In genomic region chrX:123869488-123869887, GRCh38 we compare ENCODE assay signal across 14 cellular contexts. TPM values are rescaled to one million over a fixed set of nuclear protein-coding genes. Genes with fewer than 3 reads are reported as not detected.
A peak's percentile ranks its signal among the peaks of the same experiment; 100 is the strongest.
DNase-seq lines count a peak whose midpoint lies in the region; ATAC-seq, FAIRE-seq and TF ChIP-seq lines count a peak whose summit lies in the region.
"Had no signal": no experiment of that assay in that cellular context is flagged by ENCODE, and none has a peak within 500 bp of the region (broad histone marks: within the 10 kb centered on the region; RNA-seq: fewer than 3 reads in every experiment).

No MANE protein-coding gene starts in this region.

- H3K9me1 ChIP-seq in IMR-90 (ENCODE audit: insufficient read depth, low read length): no peaks in the 10 kb centered on the region; the same call in 1 of the 2 replicates

- H3K9me3 Mint-ChIP-seq in MCF 10A (ENCODE audit: unreplicated experiment): no peaks in the 10 kb centered on the region

- no peaks in the 10 kb centered on the region for H3K9me3 ChIP-seq in breast epithelium
- H3K9me3 ChIP-seq in IMR-90 (ENCODE audit: control insufficient read depth, insufficient read depth, low read length): no peaks in the 10 kb centered on the region
- no peaks in the 10 kb centered on the region for H3K9me3 ChIP-seq in upper lobe of right lung

- no peak overlapping the region for H2AK5ac ChIP-seq in IMR-90 (ENCODE audit: low read depth, low read length)

- no peak overlapping the region for H2BK120ac ChIP-seq in IMR-90 (ENCODE audit: low read depth, low read length)

- no peak for TF ChIP-seq RAD21 in IMR-90 (IDR thresholded peaks at IDR 0.05; ENCODE audit: low read length)

- no peak overlapping the region for H2AFZ ChIP-seq in IMR-90 (replicated peaks; ENCODE audit: low read length, poor library complexity)

- H3K4me1 Mint-ChIP-seq in MCF 10A (ENCODE audit: insufficient read depth, unreplicated experiment): no peaks in the 10 kb centered on the region

- ATAC-seq in IMR-90 (ENCODE audit: low read depth): peak; percentile 59
- peak; percentile 70 for ATAC-seq in upper lobe of right lung
- ATAC-seq in HG03342 (IDR thresholded peaks at IDR 0.05; ENCODE audit: unreplicated experiment): no peak
- ATAC-seq: sciatic nerve had no signal

- in situ Hi-C loops in IMR-90 (cut with MboI; ENCODE audit: low sequenced_read_pairs): no loop called here

- no peak overlapping the region for H4K5ac ChIP-seq in IMR-90 (ENCODE audit: low read depth, low read length)

- H3K79me1 ChIP-seq in IMR-90 (ENCODE audit: low read depth in 1 of 2, low read length in 2 of 2): peaks cover 0 to 8% of the 10 kb centered on the region in 2 experiments; a peak in 1 of 4 replicates

- no peak overlapping the region for H2BK15ac ChIP-seq in IMR-90 (ENCODE audit: low read depth, low read length)

- H3K4me3 ChIP-seq in breast epithelium: no peak overlapping the region
- H3K4me3 ChIP-seq in IMR-90 (ENCODE audit: insufficient read depth, low read depth, low read length): no peak overlapping the region
- H3K4me3 ChIP-seq in bronchial epithelial cell (ENCODE audit: low read depth, low read length): no peak overlapping the region
- no peak overlapping the region for H3K4me3 ChIP-seq in upper lobe of right lung
- H3K4me3 ChIP-seq: cardiac muscle cell had no signal

- no peak overlapping the region for H3K4ac ChIP-seq in IMR-90 (ENCODE audit: low read depth, low read length)

- no peak overlapping the region for H3K9ac ChIP-seq in IMR-90 (ENCODE audit: low read depth, low read length)

- no peak for FAIRE-seq in bronchial epithelial cell (lab: Jason Lieb, UNC)
- FAIRE-seq: GM12891 had no signal

- CTCF ChIA-PET in MCF 10A (lab: Yijun Ruan, JAX) (interaction anchor here (0.6 to 2.1 kb wide), 3 partner anchors 36 to 1347 kb away, joined by 4 to 9 read pairs (median 4); no protein-coding TSS in a partner anchor), IMR-90 (lab: Yijun Ruan, JAX) (interaction anchor here (0.5 kb wide), 1 partner anchor 166 kb away, joined by 4 read pairs; no protein-coding TSS in a partner anchor)

- H3K4me3 Mint-ChIP-seq in MCF 10A (ENCODE audit: unreplicated experiment): no peak overlapping the region

- TF ChIP-seq CTCF in MCF 10A (IDR thresholded peaks at IDR 0.05; ENCODE audit: unreplicated experiment): no peak
- TF ChIP-seq CTCF in breast epithelium (IDR thresholded peaks at IDR 0.05): no peak
- TF ChIP-seq CTCF in IMR-90 (conservative IDR thresholded peaks at IDR 0.05; ENCODE audit: low read depth, low read length): no peak
- no peak for TF ChIP-seq CTCF in bronchial epithelial cell (IDR thresholded peaks at IDR 0.05; ENCODE audit: insufficient read depth, low read length, severe bottlenecking)
- TF ChIP-seq CTCF in upper lobe of right lung (IDR thresholded peaks at IDR 0.05): no peak

- dilution Hi-C loops in IMR-90 (cut with HindIII; ENCODE audit: low sequenced_read_pairs, unreplicated experiment): no loop called here

- peaks cover 26% of the 10 kb centered on the region for H3K36me3 Mint-ChIP-seq in MCF 10A (ENCODE audit: insufficient read depth, unreplicated experiment)

- H3K27me3 Mint-ChIP-seq in MCF 10A (ENCODE audit: insufficient read depth, unreplicated experiment): no peaks in the 10 kb centered on the region

- no peak overlapping the region for H3K56ac ChIP-seq in IMR-90 (ENCODE audit: extremely low read depth, insufficient read depth, low read length)

- intact Hi-C loops in MCF 10A (cut with micrococcal nuclease) (no loop called here), breast epithelium (cut with DNase I; ENCODE audit: low total_unique reads) (loop anchor here (10.0 kb wide), 1 partner anchor 125 kb away; no protein-coding TSS in a partner anchor), IMR-90 (cut with micrococcal nuclease) (no loop called here), upper lobe of right lung (cut with DNase I) (no loop called here)

- DNase-seq in MCF 10A (ENCODE audit: unreplicated experiment) (peak; percentile 13), breast epithelium (ENCODE audit: low spot score in 2 of 2) (no peak), IMR-90 (peak; percentile 57), bronchial epithelial cell (ENCODE audit: low read depth) (peak; percentile 48), upper lobe of right lung (no peak), AG20443 (ENCODE audit: low spot score) (no peak)
- DNase-seq in activated CD4-positive, CD25-positive, alpha-beta regulatory T cell treated with anti-CD3 and anti-CD28 coated beads, Interleukin-2, amount 50 U/mL, for 72 hours: no peak
- DNase-seq: activated CD4-positive, alpha-beta T cell treated with anti-CD3 and anti-CD28 coated beads, Interleukin-2, amount 50 U/mL, for 4 hours; C1 segment of cervical spinal cord; NCI-H2107 had no signal

- H3K27me3 ChIP-seq in breast epithelium (no peaks in the 10 kb centered on the region), IMR-90 (ENCODE audit: control insufficient read depth, insufficient read depth, low read length) (no peaks in the 10 kb centered on the region), bronchial epithelial cell (ENCODE audit: control insufficient read depth, insufficient read depth, low read length) (no peaks in the 10 kb centered on the region), upper lobe of right lung (no peaks in the 10 kb centered on the region)
- H3K27me3 ChIP-seq: cardiac muscle cell had no signal

- no peak overlapping the region for H3K27ac Mint-ChIP-seq in MCF 10A (ENCODE audit: low read depth, unreplicated experiment)

- H3K4me2 ChIP-seq in IMR-90 (ENCODE audit: low read depth, low read length): no peak overlapping the region

- H3K23ac ChIP-seq in IMR-90 (ENCODE audit: low read depth, low read length): no peak overlapping the region

- H4K91ac ChIP-seq in IMR-90 (ENCODE audit: insufficient read depth, low read depth, low read length): no peak overlapping the region

- BruUV-seq in MCF 10A (replicated peaks; lab: Mats Ljungman, UMichigan) (no TSS peak), IMR-90 (replicated peaks; lab: Mats Ljungman, UMichigan) (no TSS peak)

- no peak overlapping the region for H3K18ac ChIP-seq in IMR-90 (ENCODE audit: low read depth, low read length)

- H2AK9ac ChIP-seq in IMR-90 (replicated peaks; ENCODE audit: low read depth, low read length, poor library complexity): no peak overlapping the region

- WGBS in IMR-90 (ENCODE audit: extremely low coverage in 2 of 2, insufficient read length in 1 of 2), 2 experiments: no CpG with 5 or more reads among the region's 1 CpG

- H2BK5ac ChIP-seq in IMR-90 (ENCODE audit: low read depth, low read length, poor library complexity, severe bottlenecking): no peak overlapping the region

- POLR2A ChIA-PET in MCF 10A (lab: Yijun Ruan, JAX) (no interaction called here), IMR-90 (lab: Charles Lee; ENCODE audit: unreplicated experiment) (no interaction called here)

- H4K20me1 ChIP-seq in IMR-90 (ENCODE audit: insufficient read depth, low read length): peaks cover 24% of the 10 kb centered on the region

- no peak overlapping the region for H2BK20ac ChIP-seq in IMR-90 (ENCODE audit: low read depth, low read length)

- H3K36me3 ChIP-seq in breast epithelium (no peaks in the 10 kb centered on the region), IMR-90 (ENCODE audit: control insufficient read depth, insufficient read depth, low read length) (no peaks in the 10 kb centered on the region; the same call in 1 of the 2 replicates), bronchial epithelial cell (ENCODE audit: control insufficient read depth, insufficient read depth, low read length) (no peaks in the 10 kb centered on the region), upper lobe of right lung (no peaks in the 10 kb centered on the region)
- H3K36me3 ChIP-seq: cardiac muscle cell had no signal

- H3K4me1 ChIP-seq in breast epithelium: no peaks in the 10 kb centered on the region
- no peaks in the 10 kb centered on the region for H3K4me1 ChIP-seq in IMR-90 (ENCODE audit: control insufficient read depth, insufficient read depth, low read length)
- H3K4me1 ChIP-seq in upper lobe of right lung: no peaks in the 10 kb centered on the region

- H3K27ac ChIP-seq in breast epithelium: no peak overlapping the region
- no peak overlapping the region for H3K27ac ChIP-seq in IMR-90 (ENCODE audit: insufficient read depth, low read length)
- H3K27ac ChIP-seq in upper lobe of right lung: no peak overlapping the region
- H3K27ac ChIP-seq: cardiac muscle cell had no signal

- no peak overlapping the region for H3K14ac ChIP-seq in IMR-90 (replicated peaks; ENCODE audit: low read depth, low read length)

- H4K8ac ChIP-seq in IMR-90 (ENCODE audit: low read depth in 2 of 2, low read length in 2 of 2): no peak overlapping the region

- TF ChIP-seq POLR2A in breast epithelium (IDR thresholded peaks at IDR 0.05) (no peak), IMR-90 (IDR thresholded peaks at IDR 0.05; ENCODE audit: low read depth, low read length) (no peak)

TF ChIP-seq in IMR-90, 13 proteins besides CTCF, POLR2A, EP300 and RAD21 (continues in another document):
- TF ChIP-seq USF2 (IDR thresholded peaks at IDR 0.05; ENCODE audit: low read depth, low read length) (no peak), ELK1 (IDR thresholded peaks at IDR 0.05; ENCODE audit: borderline replicate concordance, low read depth, low read length) (no peak), BHLHE40 (IDR thresholded peaks at IDR 0.05; ENCODE audit: low read depth, low read length) (no peak), NFE2L2 (IDR thresholded peaks at IDR 0.05; ENCODE audit: low read depth, low read length) (no peak), FOS (IDR thresholded peaks at IDR 0.05; ENCODE audit: low read depth, low read length) (no peak)

RNA-seq across cellular contexts. Expression of gene XIAP, which starts 9.6 kb away (rescaled TPM):
- total RNA-seq in MCF 10A (2022) (62.1 and 62.9 TPM in 2 replicates), breast epithelium (10 to 100 TPM; 38.7 to 47.6 (median 44.2) TPM), IMR-90 (2012; rRNA removed) (17.4 and 30.0 TPM in 2 replicates), bronchial epithelial cell (41.6 and 43.3 TPM in 2 replicates), upper lobe of right lung (58.2 TPM)
- polyA plus RNA-seq in IMR-90 (2012; rRNA removed): 8.1 and 8.9 TPM in 2 replicates
- 3.2 and 5.2 TPM in 2 replicates for polyA plus RNA-seq in IMR-90 (2012; cell fraction: cytosol; rRNA removed)
- polyA plus RNA-seq in IMR-90 (2012; cell fraction: nucleus; rRNA removed; ENCODE audit: low replicate concordance): 3.6 and 14.6 TPM in 2 replicates

Comparison
In these comparisons a context has a peak if more than half of its experiments do, and no peak if none do; other contexts are left out.
1. DNase-seq: peak in MCF 10A (single experiment), IMR-90 (single experiment) and bronchial epithelial cell (single experiment); none in breast epithelium (0 of 2), upper lobe of right lung (single experiment), AG20443 (single experiment) and activated CD4-positive, CD25-positive, alpha-beta regulatory T cell treated with anti-CD3 and anti-CD28 coated beads, Interleukin-2, amount 50 U/mL, for 72 hours (single experiment).